In the genomic region with DNA sequence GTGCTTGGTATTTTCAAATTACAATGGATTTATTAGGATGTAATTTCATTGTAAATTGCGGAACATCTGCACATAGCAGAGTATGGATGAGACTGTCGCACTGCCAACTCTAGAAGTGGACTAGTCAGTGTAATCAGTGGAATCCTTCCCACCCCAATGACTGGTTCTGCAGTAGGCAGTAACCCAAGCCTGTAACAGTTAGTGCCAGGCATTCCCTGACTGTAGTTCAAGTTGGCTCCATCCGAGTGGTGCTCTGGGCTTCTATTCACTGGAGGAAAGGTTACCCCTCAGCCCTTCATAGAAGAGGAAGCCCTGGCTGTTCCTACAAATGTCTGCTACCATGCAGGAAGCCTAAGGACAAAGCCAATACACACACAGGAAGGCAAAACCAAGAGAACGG, we compare ENCODE assay signal across 20 cellular contexts.
"Had no signal": no experiment of that assay in that cellular context is flagged by ENCODE, and none has a peak within 500 bp of the region (broad histone marks: within the 10 kb centered on the region; RNA-seq: fewer than 3 reads in every experiment).

No MANE protein-coding gene starts in this region.

- H3K9me3 ChIP-seq: colonic mucosa, heart right ventricle, lower lobe of right lung, mucosa of descending colon, tibial artery, upper lobe of right lung had no signal

- ATAC-seq: activated CD4-positive, CD25-positive, alpha-beta regulatory T cell treated with anti-CD3 and anti-CD28 coated beads, Interleukin-2, amount 50 U/mL, for 24 hours; activated CD8-positive, alpha-beta memory T cell treated with anti-CD3 and anti-CD28 coated beads, Interleukin-2, amount 10 ng/mL, durations not matched to agents 7 days and 5 days; activated CD8-positive, alpha-beta T cell treated with anti-CD3 and anti-CD28 coated beads, Interleukin-2, amount 10 ng/mL, durations not matched to agents 7 days and 5 days; activated naive CD4-positive, alpha-beta T cell treated with anti-CD3 and anti-CD28 coated beads, Interleukin-2, amount 50 U/mL, for 72 hours; lower lobe of right lung; mucosa of descending colon; stimulated activated memory B cell treated with anti-CD40 and anti-IgM and Interleukin-4, amounts not matched to agents 10 μg/mL and 1 μg/mL and 100 μg/mL, for 72 hours; stimulated activated naive CD8-positive, alpha-beta T cell treated with anti-CD3 and anti-CD28 coated beads, Interleukin-15, amount 100 ng/mL, for 72 hours; upper lobe of right lung had no signal

- H3K4me1 ChIP-seq: colonic mucosa, lower lobe of right lung, tibial artery, upper lobe of right lung had no signal

- H3K27ac ChIP-seq: colonic mucosa, heart right ventricle, lower lobe of right lung, tibial artery, upper lobe of right lung, WERI-Rb-1 had no signal

- DNase-seq: activated CD8-positive, alpha-beta memory T cell treated with anti-CD3 and anti-CD28 coated beads, Interleukin-2, amount 10 ng/mL, durations not matched to agents 7 days and 5 days; activated CD8-positive, alpha-beta T cell treated with anti-CD3 and anti-CD28 coated beads, Interleukin-2, amount 10 ng/mL, durations not matched to agents 7 days and 5 days; activated T-cell treated with anti-CD3 and anti-CD28 coated beads, Interleukin-2, amount 50 U/mL, for 48 hours; colonic mucosa; effector memory CD4-positive, alpha-beta T cell; heart right ventricle; lower lobe of right lung; mucosa of descending colon; stimulated activated CD4-positive, alpha-beta T cell treated with anti-CD3 and anti-CD28 coated beads, Interleukin-1b, Interleukin-23, amount 100 ng/mL, for 48 hours; stimulated activated CD4-positive, alpha-beta T cell treated with anti-CD3 and anti-CD28 coated beads, Interleukin-4, amount 100 ng/mL, for 4 hours; stimulated activated CD8-positive, alpha-beta memory T cell treated with anti-CD3 and anti-CD28 coated beads, Interleukin-4, amount 100 ng/mL, for 48 hours; stimulated activated naive CD8-positive, alpha-beta T cell treated with anti-CD3 and anti-CD28 coated beads, Interleukin-15, amount 100 ng/mL, for 72 hours; T-helper 9 cell; tibial artery; upper lobe of right lung; WERI-Rb-1 had no signal

- H3K4me3 ChIP-seq: colonic mucosa, heart right ventricle, lower lobe of right lung, mucosa of descending colon, smooth muscle cell, tibial artery, upper lobe of right lung had no signal

- H3K27me3 ChIP-seq: colonic mucosa, heart right ventricle, tibial artery, upper lobe of right lung had no signal
